ENCODE assay signal across 12 cellular contexts in genomic region chr3:172046268-172046915, GRCh38. TPM values are rescaled to one million over a fixed set of nuclear protein-coding genes. Genes with fewer than 3 reads are reported as not detected.
DNase-seq lines count a peak whose midpoint lies in the region; ATAC-seq and TF ChIP-seq lines count a peak whose summit lies in the region.
"Had no signal": no experiment of that assay in that cellular context is flagged by ENCODE, and none has a peak within 500 bp of the region (broad histone marks: within the 10 kb centered on the region; RNA-seq: fewer than 3 reads in every experiment).

No MANE protein-coding gene starts in this region.

- no peak overlapping the region for H3K4me3 Mint-ChIP-seq in activated CD4-positive, alpha-beta memory T cell treated with anti-CD3 and anti-CD28 coated beads for 36 hours
- no peak overlapping the region for H3K4me3 Mint-ChIP-seq in activated CD4-positive, alpha-beta memory T cell treated with anti-CD3 and anti-CD28 coated beads, Interleukin-2, amount 10 ng/mL, durations not matched to agents 7 days and 5 days
- peak overlapping the region; percentile 2 for H3K4me3 Mint-ChIP-seq in endothelial cell (ENCODE audit: unreplicated experiment)

- H3K4me3 ChIP-seq in skeletal muscle satellite cell (ENCODE audit: low read length) (peak overlapping the region; percentile 43), sigmoid colon (no peak overlapping the region), lower lobe of right lung (no peak overlapping the region)

- no peaks in the 10 kb centered on the region for H3K27me3 ChIP-seq in skeletal muscle satellite cell (ENCODE audit: control insufficient read depth, insufficient read depth, low read length)
- no peaks in the 10 kb centered on the region for H3K27me3 ChIP-seq in sigmoid colon
- H3K27me3 ChIP-seq in lower lobe of right lung (ENCODE audit: low read depth), result no peaks in the 10 kb centered on the region

- peaks cover 33% of the 10 kb centered on the region for H3K4me1 Mint-ChIP-seq in activated CD4-positive, alpha-beta memory T cell treated with anti-CD3 and anti-CD28 coated beads for 36 hours (ENCODE audit: low read depth)
- H3K4me1 Mint-ChIP-seq in activated CD4-positive, alpha-beta memory T cell treated with anti-CD3 and anti-CD28 coated beads, Interleukin-2, amount 10 ng/mL, durations not matched to agents 7 days and 5 days, result peaks cover 17% of the 10 kb centered on the region
- peaks cover 41% of the 10 kb centered on the region for H3K4me1 Mint-ChIP-seq in endothelial cell (ENCODE audit: unreplicated experiment)

- no peaks in the 10 kb centered on the region for H3K9me3 Mint-ChIP-seq in activated CD4-positive, alpha-beta memory T cell treated with anti-CD3 and anti-CD28 coated beads for 36 hours
- no peaks in the 10 kb centered on the region for H3K9me3 Mint-ChIP-seq in activated CD4-positive, alpha-beta memory T cell treated with anti-CD3 and anti-CD28 coated beads, Interleukin-2, amount 10 ng/mL, durations not matched to agents 7 days and 5 days
- no peaks in the 10 kb centered on the region for H3K9me3 Mint-ChIP-seq in endothelial cell (ENCODE audit: unreplicated experiment)

- intact Hi-C loops in activated CD4-positive, alpha-beta memory T cell treated with anti-CD3 and anti-CD28 coated beads for 36 hours (cut with micrococcal nuclease), result loop anchor here (1.0 kb wide), 1 partner anchor 61 kb away; no protein-coding TSS in a partner anchor
- intact Hi-C loops in sigmoid colon (cut with DNase I) (no loop called here), lower lobe of right lung (cut with DNase I) (no loop called here)

- H3K27ac Mint-ChIP-seq in activated CD4-positive, alpha-beta memory T cell treated with anti-CD3 and anti-CD28 coated beads for 36 hours, result peak overlapping the region; percentile 34
- no peak overlapping the region for H3K27ac Mint-ChIP-seq in activated CD4-positive, alpha-beta memory T cell treated with anti-CD3 and anti-CD28 coated beads, Interleukin-2, amount 10 ng/mL, durations not matched to agents 7 days and 5 days
- H3K27ac Mint-ChIP-seq in endothelial cell (ENCODE audit: unreplicated experiment), result no peak overlapping the region

- ATAC-seq in HG03442 (IDR thresholded peaks at IDR 0.05; ENCODE audit: unreplicated experiment), result peak; percentile 57
- ATAC-seq in HG02759 (IDR thresholded peaks at IDR 0.05; ENCODE audit: unreplicated experiment), result no peak
- ATAC-seq in lower lobe of right lung, result no peak
- ATAC-seq: left lobe of liver had no signal

- no peak overlapping the region for H3K9ac ChIP-seq in skeletal muscle satellite cell (ENCODE audit: low read depth, low read length)

- H3K9me3 ChIP-seq in skeletal muscle satellite cell (replicated peaks; ENCODE audit: low read length), result no peaks in the 10 kb centered on the region
- no peaks in the 10 kb centered on the region for H3K9me3 ChIP-seq in sigmoid colon
- no peaks in the 10 kb centered on the region for H3K9me3 ChIP-seq in lower lobe of right lung

- peak overlapping the region; percentile 51 for H3K4me2 ChIP-seq in skeletal muscle satellite cell (ENCODE audit: low read length)

- H3K4me1 ChIP-seq in skeletal muscle satellite cell (ENCODE audit: control insufficient read depth, insufficient read depth, low read length) (peaks cover 43% of the 10 kb centered on the region), sigmoid colon (peaks cover 0 to 62% (median 45%) of the 10 kb centered on the region in 4 donors), lower lobe of right lung (peaks cover 60% of the 10 kb centered on the region)

- TF ChIP-seq CTCF in endothelial cell (IDR thresholded peaks at IDR 0.05; ENCODE audit: unreplicated experiment) (no peak), sigmoid colon (IDR thresholded peaks at IDR 0.05) (no peak), lower lobe of right lung (IDR thresholded peaks at IDR 0.05) (no peak)

- H3K36me3 Mint-ChIP-seq in activated CD4-positive, alpha-beta memory T cell treated with anti-CD3 and anti-CD28 coated beads for 36 hours, result peaks cover 8% of the 10 kb centered on the region
- H3K36me3 Mint-ChIP-seq in activated CD4-positive, alpha-beta memory T cell treated with anti-CD3 and anti-CD28 coated beads, Interleukin-2, amount 10 ng/mL, durations not matched to agents 7 days and 5 days (ENCODE audit: low read depth), result peaks cover 24% of the 10 kb centered on the region
- H3K36me3 Mint-ChIP-seq in endothelial cell (ENCODE audit: low read depth, unreplicated experiment), result peaks cover 23% of the 10 kb centered on the region

- H3K36me3 ChIP-seq in skeletal muscle satellite cell (ENCODE audit: insufficient read depth, low read length), result peaks cover 15% of the 10 kb centered on the region
- H3K36me3 ChIP-seq in sigmoid colon, result peaks cover 0 to 13% (median 3%) of the 10 kb centered on the region in 4 donors
- peaks cover 20% of the 10 kb centered on the region for H3K36me3 ChIP-seq in lower lobe of right lung

- no peak for DNase-seq in activated CD4-positive, alpha-beta memory T cell treated with anti-CD3 and anti-CD28 coated beads for 36 hours
- no peak for DNase-seq in activated CD4-positive, alpha-beta memory T cell treated with anti-CD3 and anti-CD28 coated beads, Interleukin-2, amount 10 ng/mL, durations not matched to agents 7 days and 5 days
- DNase-seq in endothelial cell (ENCODE audit: low spot score) (no peak), sigmoid colon (no peak), lower lobe of right lung (no peak)
- DNase-seq: anterior cingulate cortex, NCI-H1048, NCI-H524 had no signal

- no peak for TF ChIP-seq EP300 in sigmoid colon (IDR thresholded peaks at IDR 0.05)

- TF ChIP-seq POLR2A in sigmoid colon (IDR thresholded peaks at IDR 0.05), result no peak

- CTCF ChIA-PET in activated CD4-positive, alpha-beta memory T cell treated with anti-CD3 and anti-CD28 coated beads for 36 hours (lab: Charles Lee), result interaction anchor here (0.6 to 1.5 kb wide), 3 partner anchors 61 to 286 kb away, joined by 3 to 6 read pairs (median 4); no protein-coding TSS in a partner anchor
- CTCF ChIA-PET in activated CD4-positive, alpha-beta memory T cell treated with anti-CD3 and anti-CD28 coated beads, Interleukin-2, amount 10 ng/mL, durations not matched to agents 7 days and 5 days (lab: Charles Lee), result interaction anchor here (2.5 kb wide), 1 partner anchor 286 kb away, joined by 8 read pairs; no protein-coding TSS in a partner anchor

- 82% methylated on average over 4 of the region's 4 CpGs for WGBS in sigmoid colon, 2 donors

- POLR2A ChIA-PET in activated CD4-positive, alpha-beta memory T cell treated with anti-CD3 and anti-CD28 coated beads for 36 hours (lab: Charles Lee), result interaction anchor here (1.0 to 1.4 kb wide), 2 partner anchors 59 to 61 kb away, joined by 3 to 4 read pairs; no protein-coding TSS in a partner anchor
- POLR2A ChIA-PET in activated CD4-positive, alpha-beta memory T cell treated with anti-CD3 and anti-CD28 coated beads, Interleukin-2, amount 10 ng/mL, durations not matched to agents 7 days and 5 days (lab: Charles Lee), result interaction anchor here (1.1 kb wide), 1 partner anchor 9 kb away, joined by 3 read pairs; no protein-coding TSS in a partner anchor

- H3K27ac ChIP-seq in sigmoid colon (peak overlapping the region in 1 of 4 donors; percentile 3), lower lobe of right lung (no peak overlapping the region)

- no peaks in the 10 kb centered on the region for H3K27me3 Mint-ChIP-seq in activated CD4-positive, alpha-beta memory T cell treated with anti-CD3 and anti-CD28 coated beads for 36 hours
- H3K27me3 Mint-ChIP-seq in activated CD4-positive, alpha-beta memory T cell treated with anti-CD3 and anti-CD28 coated beads, Interleukin-2, amount 10 ng/mL, durations not matched to agents 7 days and 5 days, result no peaks in the 10 kb centered on the region
- H3K27me3 Mint-ChIP-seq in endothelial cell (ENCODE audit: unreplicated experiment), result peaks cover under 1% of the 10 kb centered on the region

RNA-seq across cellular contexts. Expression of gene FNDC3B, which starts 7.0 kb away (rescaled TPM):
- total RNA-seq in activated CD4-positive, alpha-beta memory T cell treated with anti-CD3 and anti-CD28 coated beads for 36 hours, result 10 to 100 TPM; 14.4 to 17.8 TPM
- total RNA-seq in activated CD4-positive, alpha-beta memory T cell treated with anti-CD3 and anti-CD28 coated beads, Interleukin-2, amount 10 ng/mL, durations not matched to agents 7 days and 5 days, result 10 to 100 TPM; 21.6 to 21.8 TPM
- total RNA-seq in endothelial cell (ENCODE audit: unreplicated experiment) (204 TPM), sigmoid colon (10 to 100 TPM; 50.3 to 93.9 (median 63.0) TPM), lower lobe of right lung (153 TPM)
- total RNA-seq in skeletal muscle satellite cell (2012; rRNA removed), result 86.9 and 88.0 TPM in 2 replicates
- polyA plus RNA-seq in sigmoid colon, result 10 to 100 TPM; 16.2 to 25.7 (median 18.0) TPM
